In genomic region chr16:1825864-1826690, GRCh38 we compare ENCODE assay signal across 8 cellular contexts. TPM values are rescaled to one million over a fixed set of nuclear protein-coding genes. Genes with fewer than 3 reads are reported as not detected.
A peak's percentile ranks its signal among the peaks of the same experiment; 100 is the strongest.
DNase-seq lines count a peak whose midpoint lies in the region; ATAC-seq and TF ChIP-seq lines count a peak whose summit lies in the region.

No MANE protein-coding gene starts in this region.

- H3K4me3 ChIP-seq in DND-41 (ENCODE audit: low read depth in 1 of 2, low read length in 2 of 2) (peak overlapping the region; percentile 19 to 95; a peak in 3 of 4 replicates), body of pancreas (peak overlapping the region in 1 of 2 donors; percentile 39)

- no peaks in the 10 kb centered on the region for H3K27me3 ChIP-seq in DND-41 (ENCODE audit: insufficient read depth, low read length, poor library complexity)
- H3K27me3 ChIP-seq in body of pancreas = no peaks in the 10 kb centered on the region

- peaks cover 12% of the 10 kb centered on the region for H3K4me1 Mint-ChIP-seq in T-helper 17 cell

- ATAC-seq in DND-41 (ENCODE audit: insufficient read depth, low read depth) = peak; percentile 69
- ATAC-seq in GM19463 (IDR thresholded peaks at IDR 0.05; ENCODE audit: unreplicated experiment) = peak; percentile 45
- peak; percentile 40 for ATAC-seq in HG03571 (IDR thresholded peaks at IDR 0.05; ENCODE audit: unreplicated experiment)
- peak; percentile 78 for ATAC-seq in T-helper 17 cell
- peak; percentile 63 for ATAC-seq in body of pancreas

- peak overlapping the region; percentile 73 for H3K9ac ChIP-seq in DND-41 (ENCODE audit: low read depth, low read length)

- H3K27ac Mint-ChIP-seq in T-helper 17 cell = peak overlapping the region; percentile 77

- DNase-seq in DND-41 = peak; percentile 26
- DNase-seq in T-helper 17 cell = peak in 2 of 3 donors; percentile 59 to 73
- peak; percentile 65 to 78 (median 70) for DNase-seq in body of pancreas
- peak; percentile 24 for DNase-seq in iris pigment epithelial cell (ENCODE audit: low read depth)
- peak; percentile 81 for DNase-seq in stimulated activated CD4-positive, alpha-beta T cell treated with anti-CD3 and anti-CD28 coated beads, Interleukin-15, amount 100 ng/mL, for 24 hours
- DNase-seq in NCI-H2029 treated with DMSO at 0.1 percent for 48 hours (lab: John Stamatoyannopoulos, UW) = no peak

- H3K36me3 ChIP-seq in DND-41 (ENCODE audit: insufficient read depth, low read length) (peaks cover 28% of the 10 kb centered on the region), body of pancreas (replicated peaks in 1 of 2; ENCODE audit: insufficient read depth in 1 of 2, low read depth in 2 of 2) (no peaks in the 10 kb centered on the region)

- WGBS in body of pancreas, 2 donors = 0 to 1% methylated on average over 11 to 76 of the region's 96 CpGs

- H3K4me2 ChIP-seq in DND-41 (ENCODE audit: insufficient read depth, low read length) = peak overlapping the region; percentile 90

- H3K27me3 Mint-ChIP-seq in T-helper 17 cell = no peaks in the 10 kb centered on the region

- H3K4me1 ChIP-seq in DND-41 (ENCODE audit: insufficient read depth, low read length) (peaks cover 53% of the 10 kb centered on the region), body of pancreas (peaks cover 67% of the 10 kb centered on the region)

- no peak for TF ChIP-seq POLR2A in body of pancreas (IDR thresholded peaks at IDR 0.05)

- peak overlapping the region; percentile 91 for H3K4me3 Mint-ChIP-seq in T-helper 17 cell

- H3K27ac ChIP-seq in DND-41 (ENCODE audit: low read length) (peak overlapping the region; percentile 70), body of pancreas (peak overlapping the region; percentile 84 to 96 (median 91))

- H3K36me3 Mint-ChIP-seq in T-helper 17 cell (ENCODE audit: low read depth) = no peaks in the 10 kb centered on the region

- peak; percentile 26 for TF ChIP-seq CTCF in DND-41 (IDR thresholded peaks at IDR 0.05; ENCODE audit: borderline replicate concordance, extremely low read depth, low read length, poor library complexity, severe bottlenecking)
- peak in 2 of 7 experiments; percentile 14 to 19 for TF ChIP-seq CTCF in body of pancreas (IDR thresholded peaks at IDR 0.05)

- H2AFZ ChIP-seq in DND-41 (ENCODE audit: low read depth, low read length) = peak overlapping the region; percentile 99

- H3K9me3 ChIP-seq in DND-41 (ENCODE audit: insufficient read depth, low read length, severe bottlenecking) = no peaks in the 10 kb centered on the region
- H3K9me3 ChIP-seq in T-helper 17 cell (ENCODE audit: control insufficient read depth, low read length, poor library complexity, severe bottlenecking) = no peaks in the 10 kb centered on the region
- no peaks in the 10 kb centered on the region for H3K9me3 ChIP-seq in body of pancreas

- peaks cover 56% of the 10 kb centered on the region for H3K79me2 ChIP-seq in DND-41 (ENCODE audit: insufficient read depth, low read length)

- intact Hi-C loops in body of pancreas (cut with DNase I) = no loop called here

- peaks cover 19% of the 10 kb centered on the region for H4K20me1 ChIP-seq in DND-41 (ENCODE audit: insufficient read depth, low read length)

RNA-seq across cellular contexts. Expression of gene HAGH, which starts 0.5 kb away (rescaled TPM):
- total RNA-seq in T-helper 17 cell (10 to 100 TPM; 35.8 to 37.9 TPM), body of pancreas (10 to 100 TPM; 45.7 to 46.5 TPM)

RNA-seq across cellular contexts. Expression of gene FAHD1, which starts 0.9 kb away (rescaled TPM):
- total RNA-seq in T-helper 17 cell (1 to 10 TPM; 6.1 to 7.9 TPM), body of pancreas (10 to 100 TPM; 32.6 to 50.8 TPM)

RNA-seq across cellular contexts. Expression of gene IGFALS, which starts 32.6 kb away (rescaled TPM):
- under 1 TPM; 0.25 to 0.55 TPM for total RNA-seq in T-helper 17 cell
- total RNA-seq in body of pancreas = 1 to 10 TPM; 5.2 to 9.2 TPM

RNA-seq across cellular contexts. Expression of gene NUBP2, which starts 43.3 kb away (rescaled TPM):
- 10 to 100 TPM; 41.7 to 44.9 TPM for total RNA-seq in T-helper 17 cell
- 10 to 100 TPM; 61.0 to 72.6 TPM for total RNA-seq in body of pancreas

RNA-seq across cellular contexts. Expression of gene SPSB3, which starts 43.7 kb away (rescaled TPM):
- total RNA-seq in T-helper 17 cell (100 to 1,000 TPM in 1 of 2 donors, 10 to 100 TPM in 1; 92.2 to 101 TPM), body of pancreas (10 to 100 TPM; 95.9 to 97.8 TPM)
